ENCODE assay signal across 8 cellular contexts in the genomic region with DNA sequence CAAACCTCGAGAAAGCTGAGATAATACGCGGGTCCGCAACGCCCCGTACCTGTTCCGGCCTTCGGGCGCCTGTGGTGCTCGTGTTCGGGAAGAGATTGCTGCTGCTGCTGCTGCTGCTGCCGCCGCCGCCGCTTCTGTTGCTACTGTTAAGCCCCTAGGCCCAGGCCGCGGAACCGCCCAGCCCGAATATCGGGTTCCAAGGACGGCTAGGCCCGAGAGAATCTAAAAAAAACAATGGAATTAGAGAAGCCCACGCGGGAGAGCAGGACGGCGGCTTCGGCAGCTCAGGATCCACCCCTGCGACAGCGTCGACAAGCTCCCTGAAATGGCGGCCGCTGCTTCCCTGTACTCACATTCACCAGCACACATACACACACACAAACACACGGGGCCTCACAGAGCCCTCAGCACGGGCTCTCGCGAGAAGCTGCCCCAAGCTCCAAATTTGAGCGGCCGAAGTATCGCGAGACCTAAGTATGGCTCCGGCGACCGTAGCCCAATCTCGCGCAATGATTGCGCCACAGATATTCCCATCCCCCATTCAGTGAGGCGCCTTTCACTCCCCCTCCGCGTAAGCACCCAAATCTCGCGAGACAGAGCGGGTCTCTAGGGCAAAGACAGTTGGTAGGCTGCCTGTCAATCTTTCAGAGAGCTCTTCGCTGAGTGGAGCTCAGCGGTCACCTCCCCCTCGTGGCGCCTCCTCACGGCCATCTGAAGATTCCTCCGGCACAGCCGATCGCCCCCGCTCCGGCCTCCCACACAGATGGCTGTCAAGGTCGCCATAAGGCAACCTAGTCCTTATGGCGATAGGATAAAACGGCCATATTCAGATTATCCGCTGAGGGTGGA. TPM values are rescaled to one million over a fixed set of nuclear protein-coding genes. Genes with fewer than 3 reads are reported as not detected.
DNase-seq lines count a peak whose midpoint lies in the region; ATAC-seq and TF ChIP-seq lines count a peak whose summit lies in the region.

A gene (minus strand): TSS at position 369 of the 849 bp plus-strand sequence. CDS start 1,386 bp downstream, outside the sequence.

- H3K9me2 ChIP-seq in PC-3 (replicated peaks; ENCODE audit: low read length): no peaks in the 10 kb centered on the region

- H3K79me2 ChIP-seq in PC-3 (ENCODE audit: low read length): peaks cover 60% of the 10 kb centered on the region

- peak; percentile 40; the same call in 1 of the 2 replicates for TF ChIP-seq EP300 in Ishikawa (IDR thresholded peaks at IDR 0.05; ENCODE audit: borderline replicate concordance)

- H3K9me3 ChIP-seq in PC-3 (ENCODE audit: low read length): no peaks in the 10 kb centered on the region
- H3K9me3 ChIP-seq in mucosa of descending colon: no peaks in the 10 kb centered on the region

- no peaks in the 10 kb centered on the region for H3F3A ChIP-seq in PC-3 (ENCODE audit: low read length, unreplicated experiment)

- peaks cover 36% of the 10 kb centered on the region for H4K20me1 ChIP-seq in PC-3 (ENCODE audit: low read length)

- H3K9ac ChIP-seq in PC-3 (ENCODE audit: low read length): peak within 1 kb of the TSS; percentile 100

- H3K4me2 ChIP-seq in PC-3 (ENCODE audit: low read length): peak within 1 kb of the TSS; percentile 95

- ATAC-seq in GM21576 (IDR thresholded peaks at IDR 0.05; ENCODE audit: unreplicated experiment): peak; percentile 79
- peak; percentile 93 for ATAC-seq in PC-3
- peak; percentile 93 for ATAC-seq in mucosa of descending colon

- TF ChIP-seq RAD21 in Ishikawa (IDR thresholded peaks at IDR 0.05; ENCODE audit: low read depth): no peak

- CTCF ChIA-PET in PC-3 (lab: Charles Lee): interaction anchor here (0.5 to 1.3 kb wide), 6 partner anchors 12 to 1379 kb away, joined by 3 to 10 read pairs (median 4); a partner anchor contains a TSS

- intact Hi-C loops in PC-3 (cut with micrococcal nuclease) (loop anchor here (1.0 to 2.0 kb wide), 2 partner anchors 27 to 142 kb away; no protein-coding TSS in a partner anchor), mucosa of descending colon (cut with DNase I, micrococcal nuclease) (no loop called here)

- DNase-seq in DMS53 (lab: John Stamatoyannopoulos, UW) (peak; percentile 100), PC-3 (peak; percentile 100), activated T-cell treated with anti-CD3 and anti-CD28 coated beads for 48 hours (ENCODE audit: low read depth) (peak; percentile 97), epithelial cell of esophagus (ENCODE audit: low read depth) (peak; percentile 100), mucosa of descending colon (peak; percentile 99 to 100 (median 99))
- DNase-seq in stimulated activated CD8-positive, alpha-beta memory T cell treated with anti-CD3 and anti-CD28 coated beads, Interleukin-4, amount 100 ng/mL, for 24 hours (ENCODE audit: low read depth): peak; percentile 97

- H2AFZ ChIP-seq in PC-3 (ENCODE audit: low read length): peak within 1 kb of the TSS; percentile 62

- no TSS peak for BruUV-seq in PC-3 (replicated peaks; lab: Mats Ljungman, UMichigan)

- no peaks in the 10 kb centered on the region for H3K27me3 ChIP-seq in PC-3 (ENCODE audit: low read length)

- POLR2A ChIA-PET in PC-3 (lab: Charles Lee; ENCODE audit: unreplicated experiment): interaction anchor here (0.5 to 2.2 kb wide), 28 partner anchors 11 to 1630 kb away, joined by 3 to 61 read pairs (median 4); a partner anchor contains a TSS

- H3K4me3 ChIP-seq in PC-3 (ENCODE audit: low read length): peak within 1 kb of the TSS; percentile 86
- H3K4me3 ChIP-seq in epithelial cell of esophagus (ENCODE audit: low read length): peak within 1 kb of the TSS; percentile 99
- H3K4me3 ChIP-seq in mucosa of descending colon: peak within 1 kb of the TSS; percentile 87

- H3K36me3 ChIP-seq in PC-3 (ENCODE audit: low read depth, low read length) (peaks cover 35% of the 10 kb centered on the region), mucosa of descending colon (ENCODE audit: low read depth) (peaks cover 17% of the 10 kb centered on the region)

- peak within 1 kb of the TSS; percentile 86 for H3K27ac ChIP-seq in PC-3 (ENCODE audit: low read length)

- TF ChIP-seq CTCF in PC-3 (conservative IDR thresholded peaks at IDR 0.05; ENCODE audit: low read depth, low read length) (peak; percentile 38), epithelial cell of esophagus (IDR thresholded peaks at IDR 0.05; ENCODE audit: insufficient read depth, low read depth, low read length, missing control alignments) (peak; percentile 55), mucosa of descending colon (IDR thresholded peaks at IDR 0.05) (peak; percentile 32)

- H3K4me1 ChIP-seq in PC-3 (ENCODE audit: insufficient read depth, low read length): peaks cover 32% of the 10 kb centered on the region
- H3K4me1 ChIP-seq in mucosa of descending colon (ENCODE audit: low read depth): peaks cover 20% of the 10 kb centered on the region

TF ChIP-seq in Ishikawa, 13 proteins besides CTCF, POLR2A, EP300 and RAD21:
- TF ChIP-seq CEBPB (IDR thresholded peaks at IDR 0.05): peak; percentile 100
- TF ChIP-seq YY1 (IDR thresholded peaks at IDR 0.05; ENCODE audit: low read depth): peak; percentile 97
- 0 out of 2 replicates have a peak, but pooled peaks have one; percentile 46 for TF ChIP-seq ZBTB7A (IDR thresholded peaks at IDR 0.05; ENCODE audit: low read depth)
- TF ChIP-seq TAF1 (IDR thresholded peaks at IDR 0.05; ENCODE audit: low read depth): peak; percentile 91
- no peak for TF ChIP-seq NFIC (IDR thresholded peaks at IDR 0.05)
- TF ChIP-seq TCF12 (IDR thresholded peaks at IDR 0.05; ENCODE audit: low read depth): peak; percentile 68; the same call in 1 of the 2 replicates
- TF ChIP-seq, protein P1, sequence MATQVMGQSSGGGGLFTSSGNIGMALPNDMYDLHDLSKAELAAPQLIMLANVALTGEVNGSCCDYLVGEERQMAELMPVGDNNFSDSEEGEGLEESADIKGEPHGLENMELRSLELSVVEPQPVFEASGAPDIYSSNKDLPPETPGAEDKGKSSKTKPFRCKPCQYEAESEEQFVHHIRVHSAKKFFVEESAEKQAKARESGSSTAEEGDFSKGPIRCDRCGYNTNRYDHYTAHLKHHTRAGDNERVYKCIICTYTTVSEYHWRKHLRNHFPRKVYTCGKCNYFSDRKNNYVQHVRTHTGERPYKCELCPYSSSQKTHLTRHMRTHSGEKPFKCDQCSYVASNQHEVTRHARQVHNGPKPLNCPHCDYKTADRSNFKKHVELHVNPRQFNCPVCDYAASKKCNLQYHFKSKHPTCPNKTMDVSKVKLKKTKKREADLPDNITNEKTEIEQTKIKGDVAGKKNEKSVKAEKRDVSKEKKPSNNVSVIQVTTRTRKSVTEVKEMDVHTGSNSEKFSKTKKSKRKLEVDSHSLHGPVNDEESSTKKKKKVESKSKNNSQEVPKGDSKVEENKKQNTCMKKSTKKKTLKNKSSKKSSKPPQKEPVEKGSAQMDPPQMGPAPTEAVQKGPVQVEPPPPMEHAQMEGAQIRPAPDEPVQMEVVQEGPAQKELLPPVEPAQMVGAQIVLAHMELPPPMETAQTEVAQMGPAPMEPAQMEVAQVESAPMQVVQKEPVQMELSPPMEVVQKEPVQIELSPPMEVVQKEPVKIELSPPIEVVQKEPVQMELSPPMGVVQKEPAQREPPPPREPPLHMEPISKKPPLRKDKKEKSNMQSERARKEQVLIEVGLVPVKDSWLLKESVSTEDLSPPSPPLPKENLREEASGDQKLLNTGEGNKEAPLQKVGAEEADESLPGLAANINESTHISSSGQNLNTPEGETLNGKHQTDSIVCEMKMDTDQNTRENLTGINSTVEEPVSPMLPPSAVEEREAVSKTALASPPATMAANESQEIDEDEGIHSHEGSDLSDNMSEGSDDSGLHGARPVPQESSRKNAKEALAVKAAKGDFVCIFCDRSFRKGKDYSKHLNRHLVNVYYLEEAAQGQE (IDR thresholded peaks at IDR 0.05; ENCODE audit: low read depth): peak; percentile 7; the same call in 1 of the 2 replicates
- TF ChIP-seq, protein P2, sequence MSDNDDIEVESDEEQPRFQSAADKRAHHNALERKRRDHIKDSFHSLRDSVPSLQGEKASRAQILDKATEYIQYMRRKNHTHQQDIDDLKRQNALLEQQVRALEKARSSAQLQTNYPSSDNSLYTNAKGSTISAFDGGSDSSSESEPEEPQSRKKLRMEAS (IDR thresholded peaks at IDR 0.05): peak; percentile 95
- peak; percentile 96 for TF ChIP-seq EGR1 (IDR thresholded peaks at IDR 0.05)
- peak; percentile 81 for TF ChIP-seq CREB1 (IDR thresholded peaks at IDR 0.05; ENCODE audit: low read depth)
- TF ChIP-seq, protein P3, sequence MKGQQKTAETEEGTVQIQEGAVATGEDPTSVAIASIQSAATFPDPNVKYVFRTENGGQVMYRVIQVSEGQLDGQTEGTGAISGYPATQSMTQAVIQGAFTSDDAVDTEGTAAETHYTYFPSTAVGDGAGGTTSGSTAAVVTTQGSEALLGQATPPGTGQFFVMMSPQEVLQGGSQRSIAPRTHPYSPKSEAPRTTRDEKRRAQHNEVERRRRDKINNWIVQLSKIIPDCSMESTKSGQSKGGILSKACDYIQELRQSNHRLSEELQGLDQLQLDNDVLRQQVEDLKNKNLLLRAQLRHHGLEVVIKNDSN (IDR thresholded peaks at IDR 0.05): peak; percentile 17; the same call in 1 of the 2 replicates
- 0 out of 2 replicates have a peak, but pooled peaks have one; percentile 35 for TF ChIP-seq FOXM1 (IDR thresholded peaks at IDR 0.05; ENCODE audit: borderline replicate concordance, low read depth)
- peak; percentile 60 for TF ChIP-seq TEAD4 (IDR thresholded peaks at IDR 0.05)

RNA-seq across cellular contexts. Expression of the gene that starts here (rescaled TPM):
- total RNA-seq in PC-3 (2014; rRNA removed) (286 and 341 TPM in 2 replicates), mucosa of descending colon (100 to 1,000 TPM; 226 to 303 (median 300) TPM)

Comparison
In these comparisons a context has a peak if more than half of its experiments do, and no peak if none do; other contexts are left out.
1. Peak in every context shown above with its lines: DNase-seq, ATAC-seq, H3K4me3 ChIP-seq and H3K27ac ChIP-seq.